Comparison of ENCODE assay signal across 19 cellular contexts in the genomic region with DNA sequence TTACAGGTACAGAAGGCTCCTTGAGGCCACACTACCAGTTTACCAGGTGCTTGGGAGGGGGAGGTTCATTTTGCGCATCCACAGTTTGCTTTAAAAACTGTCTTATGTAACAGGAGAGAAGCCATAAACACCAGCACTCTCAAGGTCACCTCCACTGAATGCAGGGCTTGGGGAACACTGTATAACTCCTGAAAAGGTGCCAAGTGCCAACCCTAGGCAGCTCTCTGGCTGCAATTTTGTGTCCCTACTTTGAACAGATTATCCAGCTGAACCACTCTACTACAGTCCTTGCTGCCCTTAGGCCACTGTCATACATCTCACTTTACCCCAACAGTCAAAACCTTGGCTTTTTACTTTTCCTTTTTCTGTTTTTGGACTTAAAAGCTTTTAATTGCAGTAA.
"Had no signal": no experiment of that assay in that cellular context is flagged by ENCODE, and none has a peak within 500 bp of the region (broad histone marks: within the 10 kb centered on the region; RNA-seq: fewer than 3 reads in every experiment).

No MANE protein-coding gene starts in this region.

- H3K36me3 ChIP-seq: MG63 had no signal

- ATAC-seq: HepG2, SK-N-SH treated with all-trans-retinoic acid at 6 μM for 48 hours had no signal

- DNase-seq: IMR-90, Karpas-422, KG1, MG63, NCI-H1092, NCI-H1105 treated with DMSO at 0.1 percent for 48 hours, NCI-H1417 treated with DMSO at 0.1 percent for 48 hours, NCI-H146, NCI-H1694 treated with DMSO at 0.1 percent for 48 hours, NCI-H1930, NCI-H226, NCI-H446, NCI-H510A, NCI-H524 treated with DMSO at 0.1 percent for 48 hours, NCI-H82, RPMI8226, SHP77 had no signal

- H3K4me3 ChIP-seq: MG63 had no signal

- H3K27me3 ChIP-seq: MG63 had no signal

- H3K9me3 ChIP-seq: MG63 had no signal
